Comparison of ENCODE assay signal across 23 cellular contexts in the genomic region with DNA sequence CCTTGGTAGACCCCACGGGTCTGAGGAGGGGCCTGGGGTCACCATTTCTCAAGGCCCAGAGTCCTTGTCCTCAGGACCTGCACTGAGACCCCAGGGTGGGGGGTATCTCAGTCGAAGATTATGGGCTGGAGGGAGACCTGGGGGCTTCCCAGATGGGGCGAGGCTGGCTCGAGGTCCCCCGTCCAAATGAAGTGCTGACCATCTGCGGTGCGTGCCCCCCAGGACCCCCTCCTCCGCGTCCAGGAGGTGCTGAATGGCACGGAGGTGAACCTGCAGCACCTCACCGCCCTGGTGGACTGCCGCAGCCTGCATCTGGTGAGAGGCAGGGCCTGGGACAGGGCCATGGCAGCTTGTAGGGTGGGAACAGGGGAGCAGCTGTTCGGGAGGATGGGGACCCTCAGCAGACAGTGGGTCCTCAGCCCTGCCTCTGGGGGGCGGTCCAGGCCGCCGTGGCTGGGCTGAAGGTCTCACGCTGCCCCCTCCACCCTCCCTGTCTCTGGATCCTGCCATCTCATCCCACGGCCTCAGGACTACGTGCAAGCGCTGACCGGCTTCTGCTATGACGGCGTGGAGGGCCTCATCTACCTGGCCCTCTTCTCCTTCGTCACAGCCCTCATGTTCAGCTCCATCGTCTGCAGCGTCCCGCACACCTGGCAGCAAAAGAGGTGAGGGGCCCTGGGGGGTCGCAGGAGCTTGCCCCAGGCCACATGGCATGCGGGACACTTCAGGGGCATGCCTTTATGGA. TPM values are rescaled to one million over a fixed set of nuclear protein-coding genes. Genes with fewer than 3 reads are reported as not detected.
A peak's percentile ranks its signal among the peaks of the same experiment; 100 is the strongest.
DNase-seq lines count a peak whose midpoint lies in the region; ATAC-seq, FAIRE-seq and TF ChIP-seq lines count a peak whose summit lies in the region.
"Had no signal": no experiment of that assay in that cellular context is flagged by ENCODE, and none has a peak within 500 bp of the region (broad histone marks: within the 10 kb centered on the region; RNA-seq: fewer than 3 reads in every experiment).

No MANE protein-coding gene starts in this region.

- intact Hi-C loops in right cardiac atrium (cut with DNase I): no loop called here
- intact Hi-C loops in K562 (cut with micrococcal nuclease): loop anchor here (10.0 kb wide), 1 partner anchor 91 kb away; no protein-coding TSS in a partner anchor

- H3K36me3 ChIP-seq in right atrium auricular region (peaks cover 8% of the 10 kb centered on the region), K562 (ENCODE audit: control insufficient read depth, insufficient read depth, low read length) (no peaks in the 10 kb centered on the region), neuronal stem cell (replicated peaks in 1 of 2; ENCODE audit: control insufficient read depth in 2 of 2, insufficient read depth in 2 of 2, low read length in 2 of 2) (peaks cover 49 to 90% of the 10 kb centered on the region in 2 donors)

- FAIRE-seq in K562 (lab: Jason Lieb, UNC): no peak
- FAIRE-seq: A204.1, G401.6, GM12892, H54 had no signal

- H3K9me1 ChIP-seq in K562 (ENCODE audit: control insufficient read depth, insufficient read depth, low read length): peaks cover 3% of the 10 kb centered on the region

- H2AFZ ChIP-seq in K562 (ENCODE audit: low read depth, low read length): no peak overlapping the region
- H2AFZ ChIP-seq in neuronal stem cell (ENCODE audit: low read length): no peak overlapping the region

- no peak overlapping the region for H2BK5ac ChIP-seq in neuronal stem cell (ENCODE audit: low read length)

- H3K18ac ChIP-seq in neuronal stem cell (ENCODE audit: low read length): peak overlapping the region; percentile 83

- no peaks in the 10 kb centered on the region for H3K4me1 Mint-ChIP-seq in T-helper 17 cell
- H3K4me1 Mint-ChIP-seq: B cell had no signal

- H2BK12ac ChIP-seq in neuronal stem cell (ENCODE audit: low read length): no peak overlapping the region

- H3K79me1 ChIP-seq in neuronal stem cell (ENCODE audit: low read depth, low read length): peaks cover 15% of the 10 kb centered on the region

- H3K79me2 ChIP-seq in K562 (ENCODE audit: control insufficient read depth, insufficient read depth, low read length): no peaks in the 10 kb centered on the region

- H3K14ac ChIP-seq in neuronal stem cell (ENCODE audit: low read length): no peak overlapping the region

- peak overlapping the region; percentile 65 for H4K8ac ChIP-seq in neuronal stem cell (ENCODE audit: low read depth, low read length)

- H3K23ac ChIP-seq in neuronal stem cell (ENCODE audit: low read depth, low read length, poor library complexity): peak overlapping the region; percentile 65

- no TSS peak for BruUV-seq in K562 (replicated peaks; lab: Mats Ljungman, UMichigan)

- no peaks in the 10 kb centered on the region for H3K4me1 ChIP-seq in right cardiac atrium (ENCODE audit: control insufficient read depth, insufficient read depth, low read length)
- no peaks in the 10 kb centered on the region for H3K4me1 ChIP-seq in right atrium auricular region
- H3K4me1 ChIP-seq in K562 (replicated peaks in 1 of 2; ENCODE audit: control insufficient read depth in 2 of 2, insufficient read depth in 2 of 2, low read length in 2 of 2): peaks cover 4 to 51% of the 10 kb centered on the region in 2 experiments
- peaks cover 0 to 1% of the 10 kb centered on the region in 2 donors for H3K4me1 ChIP-seq in neuronal stem cell (ENCODE audit: control insufficient read depth in 2 of 2, insufficient read depth in 1 of 2, low read depth in 1 of 2, low read length in 2 of 2)
- H3K4me1 ChIP-seq: Caco-2 had no signal

- H3K27ac ChIP-seq in right cardiac atrium (ENCODE audit: low read length): no peak overlapping the region
- H3K27ac ChIP-seq in right atrium auricular region: no peak overlapping the region
- no peak overlapping the region for H3K27ac ChIP-seq in K562 (ENCODE audit: extremely low read depth, low read depth, low read length)
- H3K27ac ChIP-seq in neuronal stem cell (replicated peaks; ENCODE audit: low read length): no peak overlapping the region
- H3K27ac ChIP-seq: 22Rv1, BLaER1, C4-2B had no signal

- DNase-seq in right cardiac atrium (peak in 2 of 3 donors; percentile 10 to 42), right atrium auricular region (ENCODE audit: low spot score) (no peak), K562 (ENCODE audit: extremely low read depth in 1 of 4, low spot score in 3 of 4) (no peak), neuronal stem cell (ENCODE audit: low spot score) (no peak), NOMO-1 treated with dmso at 0.1 percent for 144 hours (lab: John Stamatoyannopoulos, UW; ENCODE audit: unreplicated experiment) (no peak), T-helper 17 cell (no peak), hepatic stellate cell (ENCODE audit: low spot score) (no peak)
- DNase-seq: Caco-2; CD4-positive, CD25-positive, alpha-beta regulatory T cell; CD8-positive, alpha-beta T cell; DMS153; DND-41; GOT3; HFFc6 had no signal

- CTCF ChIA-PET in K562 (lab: Yijun Ruan, JAX; ENCODE audit: low intra/inter-chr PET ratio): no interaction called here

- H3K4me3 ChIP-seq in right cardiac atrium (ENCODE audit: low read length) (no peak overlapping the region), right atrium auricular region (no peak overlapping the region), K562 (no peak overlapping the region), neuronal stem cell (ENCODE audit: low read length in 2 of 2) (no peak overlapping the region)
- H3K4me3 ChIP-seq: BLaER1, HAP-1 had no signal

- no peak for ATAC-seq in right cardiac atrium
- ATAC-seq in K562: no peak
- ATAC-seq in T-helper 17 cell: no peak
- ATAC-seq: CD8-positive, alpha-beta T cell had no signal

- no peaks in the 10 kb centered on the region for H3K27me3 Mint-ChIP-seq in T-helper 17 cell
- H3K27me3 Mint-ChIP-seq: B cell; CD4-positive, CD25-positive, alpha-beta regulatory T cell had no signal

- H3K9ac ChIP-seq in K562 (ENCODE audit: insufficient read depth in 1 of 2, low read depth in 2 of 2, low read length in 2 of 2) (no peak overlapping the region), neuronal stem cell (ENCODE audit: low read depth, low read length, poor library complexity) (peak overlapping the region; percentile 88)
- H3K9ac ChIP-seq: BLaER1 had no signal

- no peak for TF ChIP-seq POLR2A in K562 (conservative IDR thresholded peaks at IDR 0.05)

- in situ Hi-C loops in K562 (cut with MboI): no loop called here

- H3K27ac Mint-ChIP-seq in T-helper 17 cell: no peak overlapping the region
- H3K27ac Mint-ChIP-seq: B cell; CD4-positive, CD25-positive, alpha-beta regulatory T cell; CD8-positive, alpha-beta T cell; HFFc6 had no signal

- WGBS in right cardiac atrium: 94% methylated on average over 29 of the region's 29 CpGs
- 20% methylated on average over 21 of the region's 29 CpGs for WGBS in K562 (ENCODE audit: insufficient coverage, low coverage, missing lambda C conversion rate)
- no CpG with 5 or more reads among the region's 29 CpGs for WGBS in neuronal stem cell (ENCODE audit: extremely low coverage in 2 of 2, insufficient read length in 2 of 2, insufficient replicate concordance in 1 of 2), 2 donors

- H2AK5ac ChIP-seq in neuronal stem cell (ENCODE audit: low read depth, low read length): no peak overlapping the region

- no peaks in the 10 kb centered on the region for H3K9me3 ChIP-seq in right cardiac atrium (ENCODE audit: control insufficient read depth, low read length)
- no peaks in the 10 kb centered on the region for H3K9me3 ChIP-seq in right atrium auricular region
- no peaks in the 10 kb centered on the region for H3K9me3 ChIP-seq in K562 (replicated peaks; ENCODE audit: control insufficient read depth, insufficient read depth, low read depth, low read length)
- H3K9me3 ChIP-seq in neuronal stem cell (replicated peaks in 1 of 2; ENCODE audit: control insufficient read depth in 2 of 2, insufficient read depth in 1 of 2, low read depth in 1 of 2, low read length in 2 of 2): peaks cover 0 to 2% of the 10 kb centered on the region in 2 donors
- no peaks in the 10 kb centered on the region for H3K9me3 ChIP-seq in T-helper 17 cell (ENCODE audit: control insufficient read depth, low read length, poor library complexity, severe bottlenecking)
- H3K9me3 ChIP-seq: BLaER1, Caco-2, HAP-1 had no signal

- no peak overlapping the region for H3K4me2 ChIP-seq in K562 (ENCODE audit: insufficient read depth, low read length)
- H3K4me2 ChIP-seq in neuronal stem cell (ENCODE audit: insufficient read depth, low read length, poor library complexity, severe bottlenecking): no peak overlapping the region
- H3K4me2 ChIP-seq: BLaER1 had no signal

- no peak for TF ChIP-seq RAD21 in K562 (CRISPR knock-in tag; conservative IDR thresholded peaks at IDR 0.05 in 1 of 2, IDR thresholded peaks at IDR 0.05 in 1 of 2)

- POLR2A ChIA-PET in K562 (lab: Yijun Ruan, JAX): interaction anchor here (0.8 kb wide), 1 partner anchor 18 kb away, joined by 3 read pairs; no protein-coding TSS in a partner anchor

- no peak overlapping the region for H3K4ac ChIP-seq in neuronal stem cell (ENCODE audit: low read length)

- TF ChIP-seq EP300 in K562 (IDR thresholded peaks at IDR 0.05; ENCODE audit: low read length): no peak

- no peaks in the 10 kb centered on the region for H3K36me3 Mint-ChIP-seq in T-helper 17 cell (ENCODE audit: low read depth)

- no peak overlapping the region for H3K4me3 Mint-ChIP-seq in T-helper 17 cell
- H3K4me3 Mint-ChIP-seq: B cell; CD4-positive, CD25-positive, alpha-beta regulatory T cell; CD8-positive, alpha-beta T cell; HFFc6 had no signal

- no peak overlapping the region for H4K91ac ChIP-seq in neuronal stem cell (ENCODE audit: low read depth, low read length, poor library complexity)

- peaks cover 5% of the 10 kb centered on the region for H4K20me1 ChIP-seq in K562 (replicated peaks; ENCODE audit: control insufficient read depth, insufficient read depth, low read length)

- H2BK15ac ChIP-seq in neuronal stem cell (ENCODE audit: low read length): no peak overlapping the region

- H3K27me3 ChIP-seq in right cardiac atrium (ENCODE audit: control insufficient read depth, insufficient read depth) (no peaks in the 10 kb centered on the region), right atrium auricular region (no peaks in the 10 kb centered on the region), K562 (ENCODE audit: control insufficient read depth in 2 of 2, insufficient read depth in 2 of 2, low read length in 2 of 2) (peaks cover 2 to 23% of the 10 kb centered on the region in 2 experiments; a peak in 2 of 5 replicates), neuronal stem cell (ENCODE audit: control insufficient read depth in 3 of 3, insufficient read depth in 3 of 3, low read depth in 1 of 3, low read length in 3 of 3) (no peaks in the 10 kb centered on the region)
- H3K27me3 ChIP-seq: BLaER1 had no signal

- TF ChIP-seq CTCF in right atrium auricular region (IDR thresholded peaks at IDR 0.05): no peak
- no peak for TF ChIP-seq CTCF in K562 (IDR thresholded peaks at IDR 0.05 in 2 of 3, conservative IDR thresholded peaks at IDR 0.05 in 1 of 3; ENCODE audit: insufficient read depth in 2 of 3, low read depth in 1 of 3, low read length in 3 of 3)

- H2BK120ac ChIP-seq in neuronal stem cell (ENCODE audit: low read depth, low read length): no peak overlapping the region

RNA-seq across cellular contexts. Expression of gene TTYH3, which starts 24.3 kb away (rescaled TPM):
- 10 to 100 TPM; 12.4 to 25.0 (median 17.0) TPM for total RNA-seq in right cardiac atrium
- 8.1 TPM for polyA plus RNA-seq in right cardiac atrium
- 10 to 100 TPM in 1 of 2 donors, 1 to 10 TPM in 1; 7.0 to 11.1 TPM for total RNA-seq in right atrium auricular region
- total RNA-seq in K562 (2011; cell fraction: chromatin; rRNA removed; ENCODE audit: low replicate concordance): 4.3 and 18.5 TPM in 2 replicates
- 13.6 and 17.2 TPM in 2 replicates for total RNA-seq in K562 (2011; cell fraction: nucleolus; rRNA removed)
- total RNA-seq in K562 (2011; cell fraction: nucleoplasm; rRNA removed): 8.4 and 9.7 TPM in 2 replicates
- total RNA-seq in K562 (2014; rRNA removed): 1.4 and 1.5 TPM in 2 replicates
- total RNA-seq in K562 (2014; rRNA removed; fragmentation: Illumina TruSeq; extraction: Trizol): 0.06 and 0.11 TPM in 2 replicates
- total RNA-seq in K562 (2015; rRNA removed; fragmentation: Illumina TruSeq; extraction: Trizol): 0.62 and 0.79 TPM in 2 replicates
- total RNA-seq in K562 (2021): 4.9 and 5.5 TPM in 2 replicates
- 1.7 and 4.5 TPM in 2 replicates for polyA plus RNA-seq in K562 (2011; rRNA removed)
- polyA plus RNA-seq in K562 (2011; cell fraction: cytosol; rRNA removed): 2.7 and 5.1 TPM in 2 replicates
- 13.6 and 13.8 TPM in 2 replicates for polyA plus RNA-seq in K562 (2011; cell fraction: nucleus; rRNA removed)
- 3.5 and 7.4 TPM in 2 replicates for polyA plus RNA-seq in K562 (2012)
- polyA plus RNA-seq in K562 (2014; fragmentation: Illumina TruSeq; extraction: Trizol): 1.1 and 2.0 TPM in 2 replicates
- under 1 TPM; 0.01 to 0.04 TPM for polyA plus RNA-seq in K562 (2014; fragmentation: Nextera tagmentation; extraction: Ambion mirVana)
- polyA plus RNA-seq in K562 (2014; rRNA removed): 1.1 and 1.9 TPM in 2 replicates
- polyA minus RNA-seq in K562 (2011; rRNA and poly(A)+ RNA removed): 0.96 and 1.1 TPM in 2 replicates
- 5.5 and 6.6 TPM in 2 replicates for polyA minus RNA-seq in K562 (2011; cell fraction: cytosol; rRNA and poly(A)+ RNA removed)
- polyA minus RNA-seq in K562 (2011; cell fraction: nucleus; rRNA and poly(A)+ RNA removed): 5.7 and 5.9 TPM in 2 replicates
- 136 TPM for polyA plus RNA-seq in neuronal stem cell (2013, experiment 1 of 2)
- polyA plus RNA-seq in neuronal stem cell (2013, experiment 2 of 2): 133 TPM
- total RNA-seq in T-helper 17 cell: 10 to 100 TPM; 13.2 to 14.8 TPM

RNA-seq across cellular contexts. Expression of gene AMZ1, which starts 32.0 kb away (rescaled TPM):
- total RNA-seq in right cardiac atrium (1 to 10 TPM in 1 of 4 donors, under 1 TPM in 3; 0.45 to 1.0 (median 0.91) TPM), right atrium auricular region (under 1 TPM in 1 of 2 donors, not detected in 1; 0.07 TPM), K562 (2014; rRNA removed) (not detected in 2 replicates), K562 (2014; rRNA removed; fragmentation: Illumina TruSeq; extraction: Trizol) (not detected in 2 replicates), K562 (2015; rRNA removed; fragmentation: Illumina TruSeq; extraction: Trizol) (not detected in 2 replicates), K562 (2021) (not detected in 2 replicates), T-helper 17 cell (under 1 TPM; 0.32 to 0.76 TPM)
- polyA plus RNA-seq in right cardiac atrium (0.36 TPM), K562 (2011; rRNA removed) (not detected in 2 replicates), K562 (2014; fragmentation: Illumina TruSeq; extraction: Trizol) (not detected in 2 replicates), K562 (2014; fragmentation: Nextera tagmentation; extraction: Ambion mirVana) (not detected), K562 (2014; rRNA removed) (not detected in 2 replicates)
- total RNA-seq in K562 (2011; cell fraction: chromatin; rRNA removed; ENCODE audit: low replicate concordance): 0.07 and 0.12 TPM in 2 replicates
- total RNA-seq in K562 (2011; cell fraction: nucleolus; rRNA removed): 0.17 TPM in 1 of 2 replicates, not detected in the other
- total RNA-seq in K562 (2011; cell fraction: nucleoplasm; rRNA removed): 0.07 and 0.08 TPM in 2 replicates
- not detected in 2 replicates for polyA plus RNA-seq in K562 (2011; cell fraction: cytosol; rRNA removed)
- not detected in 2 replicates for polyA plus RNA-seq in K562 (2011; cell fraction: nucleus; rRNA removed)
- 0.04 and 0.08 TPM in 2 replicates for polyA plus RNA-seq in K562 (2012)
- 0.04 TPM in 1 of 2 replicates, not detected in the other for polyA minus RNA-seq in K562 (2011; rRNA and poly(A)+ RNA removed)
- not detected in 2 replicates for polyA minus RNA-seq in K562 (2011; cell fraction: cytosol; rRNA and poly(A)+ RNA removed)
- polyA minus RNA-seq in K562 (2011; cell fraction: nucleus; rRNA and poly(A)+ RNA removed): not detected in 2 replicates
- 0.04 TPM for polyA plus RNA-seq in neuronal stem cell (2013, experiment 1 of 2)
- polyA plus RNA-seq in neuronal stem cell (2013, experiment 2 of 2): 0.01 TPM

Comparison
In these comparisons a context has a peak if more than half of its experiments do, and no peak if none do; other contexts are left out.
1. DNase-seq: peak in right cardiac atrium (2 of 3); none in right atrium auricular region (single experiment), K562 (0 of 4), neuronal stem cell (single experiment), NOMO-1 treated with dmso at 0.1 percent for 144 hours (single experiment), T-helper 17 cell (0 of 3) and hepatic stellate cell (single experiment).